Comparison of ENCODE assay signal across 21 cellular contexts in genomic region chr5:6602441-6602840, GRCh38.
"Had no signal": no experiment of that assay in that cellular context is flagged by ENCODE, and none has a peak within 500 bp of the region (broad histone marks: within the 10 kb centered on the region; RNA-seq: fewer than 3 reads in every experiment).

No MANE protein-coding gene starts in this region.

- H3K9me3 Mint-ChIP-seq: IgD-negative memory B cell had no signal

- H3K4me2 ChIP-seq: KMS-11, SK-N-SH had no signal

- H3K9ac ChIP-seq: KMS-11, SK-N-SH had no signal

- H3K27ac ChIP-seq: KMS-11 had no signal

- H3K4me3 ChIP-seq: K562 had no signal

- H3K27ac Mint-ChIP-seq: IgD-negative memory B cell had no signal

- H3K9me3 ChIP-seq: SK-N-SH had no signal

- H3K4me3 Mint-ChIP-seq: IgD-negative memory B cell had no signal

- DNase-seq: Kasumi-1, MM.1S, NCI-H1092 treated with DMSO at 0.1 percent for 48 hours, NCI-H1436, NCI-H187, NCI-H2029, NCI-H2081 treated with DMSO at 0.1 percent for 48 hours, NCI-H2171, NCI-H226, NCI-H446, NCI-H510A, NCI-H524 treated with DMSO at 0.1 percent for 48 hours, NCI-H774, Right ventricle myocardium superior, RPMI8226, SIG-M5, SK-N-SH had no signal

- FAIRE-seq: K562, RCC 7860 had no signal

- ATAC-seq: K562 had no signal

- H3K27me3 Mint-ChIP-seq: IgD-negative memory B cell had no signal
